ENCODE assay signal across 1 cellular context in genomic region chr16:88659160-88659559, GRCh38.
TF ChIP-seq lines count a peak whose summit lies in the region.

No MANE protein-coding gene starts in this region.

TF ChIP-seq in H1, 55 proteins besides CTCF, POLR2A, EP300 and RAD21:
- TF ChIP-seq TEAD4 (IDR thresholded peaks at IDR 0.05; ENCODE audit: low read depth, low read length) (no peak), CBX8 (IDR thresholded peaks at IDR 0.05; ENCODE audit: borderline replicate concordance, low read depth, low read length) (no peak), POLR2AphosphoS5 (IDR thresholded peaks at IDR 0.05; ENCODE audit: low read depth, low read length) (no peak), ATF2 (IDR thresholded peaks at IDR 0.05; ENCODE audit: low read length) (no peak)
TF ChIP-seq in H1: peak in this region for 0.
